Comparison of ENCODE assay signal across 17 cellular contexts in genomic region chr2:142724713-142725349, GRCh38.
DNase-seq lines count a peak whose midpoint lies in the region; ATAC-seq and TF ChIP-seq lines count a peak whose summit lies in the region.
"Had no signal": no experiment of that assay in that cellular context is flagged by ENCODE, and none has a peak within 500 bp of the region (broad histone marks: within the 10 kb centered on the region; RNA-seq: fewer than 3 reads in every experiment).

No MANE protein-coding gene starts in this region.

- H3K4me3 ChIP-seq in PC-3 (ENCODE audit: low read length) (no peak overlapping the region), SJCRH30 (no peak overlapping the region)
- H3K4me3 ChIP-seq: BLaER1, testis had no signal

- H3K27me3 Mint-ChIP-seq in MCF 10A (ENCODE audit: insufficient read depth, unreplicated experiment), result no peaks in the 10 kb centered on the region
- H3K27me3 Mint-ChIP-seq: T-cell had no signal

- TF ChIP-seq CTCF in PC-3 (conservative IDR thresholded peaks at IDR 0.05; ENCODE audit: low read depth, low read length), result no peak
- no peak for TF ChIP-seq CTCF in MCF 10A (IDR thresholded peaks at IDR 0.05; ENCODE audit: unreplicated experiment)

- no peak overlapping the region for H3K9ac ChIP-seq in PC-3 (ENCODE audit: low read length)
- H3K9ac ChIP-seq: BLaER1 had no signal

- intact Hi-C loops in PC-3 (cut with micrococcal nuclease), result no loop called here
- intact Hi-C loops in MCF 10A (cut with micrococcal nuclease), result no loop called here

- H3K79me2 ChIP-seq in PC-3 (ENCODE audit: low read length), result no peaks in the 10 kb centered on the region

- H3K27ac ChIP-seq in PC-3 (ENCODE audit: low read length) (no peak overlapping the region), SJCRH30 (no peak overlapping the region)
- H3K27ac ChIP-seq: BLaER1, testis had no signal

- no peaks in the 10 kb centered on the region for H3K36me3 ChIP-seq in PC-3 (ENCODE audit: low read depth, low read length)
- H3K36me3 ChIP-seq in SJCRH30, result no peaks in the 10 kb centered on the region
- H3K36me3 ChIP-seq: BLaER1 had no signal

- no peaks in the 10 kb centered on the region for H3K4me1 Mint-ChIP-seq in MCF 10A (ENCODE audit: insufficient read depth, unreplicated experiment)
- H3K4me1 Mint-ChIP-seq: T-cell had no signal

- CTCF ChIA-PET in PC-3 (lab: Charles Lee), result no interaction called here
- CTCF ChIA-PET in MCF 10A (lab: Yijun Ruan, JAX), result no interaction called here

- POLR2A ChIA-PET in PC-3 (lab: Charles Lee; ENCODE audit: unreplicated experiment), result no interaction called here
- POLR2A ChIA-PET in MCF 10A (lab: Yijun Ruan, JAX), result interaction anchor here (0.6 to 1.0 kb wide), 3 partner anchors 12 to 357 kb away, joined by 3 read pairs; no protein-coding TSS in a partner anchor

- H3K4me3 Mint-ChIP-seq in MCF 10A (ENCODE audit: unreplicated experiment), result no peak overlapping the region
- H3K4me3 Mint-ChIP-seq: T-cell had no signal

- H3K9me3 ChIP-seq in PC-3 (ENCODE audit: low read length) (no peaks in the 10 kb centered on the region), SJCRH30 (replicated peaks) (no peaks in the 10 kb centered on the region)
- H3K9me3 ChIP-seq: testis had no signal

- no peak overlapping the region for H3K4me2 ChIP-seq in PC-3 (ENCODE audit: low read length)
- H3K4me2 ChIP-seq: BLaER1 had no signal

- H3K9me2 ChIP-seq in PC-3 (replicated peaks; ENCODE audit: low read length), result no peaks in the 10 kb centered on the region

- H2AFZ ChIP-seq in PC-3 (ENCODE audit: low read length), result no peak overlapping the region

- H3K9me3 Mint-ChIP-seq in MCF 10A (ENCODE audit: unreplicated experiment), result peaks cover 7% of the 10 kb centered on the region

- H3F3A ChIP-seq in PC-3 (ENCODE audit: low read length, unreplicated experiment), result no peaks in the 10 kb centered on the region

- no TSS peak for BruUV-seq in PC-3 (replicated peaks; lab: Mats Ljungman, UMichigan)
- no TSS peak for BruUV-seq in MCF 10A (replicated peaks; lab: Mats Ljungman, UMichigan)

- ATAC-seq in GM19324 (IDR thresholded peaks at IDR 0.05; ENCODE audit: low FRiP score, unreplicated experiment) (peak; percentile 92), GM21619 (IDR thresholded peaks at IDR 0.05; ENCODE audit: unreplicated experiment) (peak; percentile 60), HG03108 (IDR thresholded peaks at IDR 0.05; ENCODE audit: unreplicated experiment) (peak; percentile 46), PC-3 (no peak), HG03460 (IDR thresholded peaks at IDR 0.05; ENCODE audit: unreplicated experiment) (no peak)
- ATAC-seq: HepG2, sciatic nerve, T-cell had no signal

- H3K36me3 Mint-ChIP-seq in MCF 10A (ENCODE audit: insufficient read depth, unreplicated experiment), result no peaks in the 10 kb centered on the region
- H3K36me3 Mint-ChIP-seq: T-cell had no signal

- H3K27ac Mint-ChIP-seq in MCF 10A (ENCODE audit: low read depth, unreplicated experiment), result no peak overlapping the region
- H3K27ac Mint-ChIP-seq: T-cell had no signal

- H3K4me1 ChIP-seq in PC-3 (ENCODE audit: insufficient read depth, low read length), result no peaks in the 10 kb centered on the region
- H3K4me1 ChIP-seq in SJCRH30, result no peaks in the 10 kb centered on the region
- H3K4me1 ChIP-seq: BLaER1, testis had no signal

- H3K27me3 ChIP-seq in PC-3 (ENCODE audit: low read length) (no peaks in the 10 kb centered on the region), SJCRH30 (no peaks in the 10 kb centered on the region)
- H3K27me3 ChIP-seq: BLaER1, testis had no signal

- DNase-seq in PC-3 (no peak), MCF 10A (ENCODE audit: unreplicated experiment) (no peak), SJCRH30 (no peak)
- DNase-seq: activated effector memory CD4-positive, alpha-beta T cell treated with Interleukin-2 at 50 U/mL for 16 hours; anterior cingulate cortex; GOT3; NCI-H526 treated with DMSO at 0.1 percent for 48 hours; stimulated activated CD4-positive, alpha-beta T cell treated with anti-CD3 and anti-CD28 coated beads, Interleukin-2, amount 100 ng/mL, for 24 hours; T-cell; testis had no signal

- no peaks in the 10 kb centered on the region for H4K20me1 ChIP-seq in PC-3 (ENCODE audit: low read length)
- H4K20me1 ChIP-seq: BLaER1 had no signal

Comparison
In these comparisons a context has a peak if more than half of its experiments do, and no peak if none do; other contexts are left out.
1. ATAC-seq: peak in GM19324 (single experiment), GM21619 (single experiment) and HG03108 (single experiment); none in PC-3 (single experiment) and HG03460 (single experiment).